8 cellular contexts compared by ENCODE assay signal in the genomic region with DNA sequence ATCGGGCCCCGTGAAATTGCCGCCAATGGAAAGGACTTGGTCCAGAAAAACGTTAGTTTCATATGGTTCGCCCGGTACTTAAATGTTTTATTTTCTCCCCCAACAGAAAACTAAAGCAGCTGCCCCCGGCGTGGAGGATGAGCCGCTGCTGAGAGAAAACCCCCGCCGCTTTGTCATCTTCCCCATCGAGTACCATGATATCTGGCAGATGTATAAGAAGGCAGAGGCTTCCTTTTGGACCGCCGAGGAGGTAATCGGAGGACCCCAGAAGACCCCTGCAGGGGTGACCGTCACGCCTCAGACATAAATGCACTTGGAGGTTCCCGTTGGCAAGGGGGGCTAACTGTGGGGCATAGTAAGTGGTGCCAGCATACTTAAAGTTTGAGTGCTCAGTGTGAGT. TPM values are rescaled to one million over a fixed set of nuclear protein-coding genes. Genes with fewer than 3 reads are reported as not detected.
A peak's percentile ranks its signal among the peaks of the same experiment; 100 is the strongest.
DNase-seq lines count a peak whose midpoint lies in the region; ATAC-seq and TF ChIP-seq lines count a peak whose summit lies in the region.

No MANE protein-coding gene starts in this region.

- peaks cover 10% of the 10 kb centered on the region for H3K4me1 ChIP-seq in HUES6 (ENCODE audit: control insufficient read depth, insufficient read depth, low read length)
- H3K4me1 ChIP-seq in mesodermal cell (ENCODE audit: control insufficient read depth, insufficient read depth, low read length, poor library complexity, severe bottlenecking) = peaks cover 13% of the 10 kb centered on the region

- peak overlapping the region; percentile 98 for H3K9ac ChIP-seq in HUES6 (ENCODE audit: low read length)

- DNase-seq in AG10803 (ENCODE audit: low read depth) (no peak), astrocyte of the cerebellum (ENCODE audit: low read depth) (no peak), NCI-H82 (lab: John Stamatoyannopoulos, UW) (no peak), cerebellar cortex (ENCODE audit: low spot score) (no peak)
- no peak for DNase-seq in activated CD4-positive, CD25-positive, alpha-beta regulatory T cell (lab: John Stamatoyannopoulos, UW)

- ATAC-seq in HG02970 (IDR thresholded peaks at IDR 0.05; ENCODE audit: low FRiP score, unreplicated experiment) = no peak

- TF ChIP-seq CTCF in AG10803 (conservative IDR thresholded peaks at IDR 0.05; ENCODE audit: low read length) = no peak
- TF ChIP-seq CTCF in astrocyte of the cerebellum (IDR thresholded peaks at IDR 0.05; ENCODE audit: low read depth, low read length, missing control alignments) = no peak

- in situ Hi-C loops in astrocyte of the cerebellum (cut with HindIII; ENCODE audit: low sequenced_read_pairs) = loop anchor here (5.0 to 10.0 kb wide), 2 partner anchors 309 to 542 kb away; no protein-coding TSS in a partner anchor

- H3K9me3 ChIP-seq in HUES6 (ENCODE audit: control insufficient read depth, insufficient read depth, low read depth, low read length) = no peaks in the 10 kb centered on the region
- H3K9me3 ChIP-seq in mesodermal cell (ENCODE audit: control insufficient read depth, low read length) = no peaks in the 10 kb centered on the region

- no peaks in the 10 kb centered on the region for H3K27me3 ChIP-seq in HUES6 (ENCODE audit: control insufficient read depth, insufficient read depth, low read length)

- WGBS in mesodermal cell (ENCODE audit: insufficient coverage in 2 of 2), 2 experiments = 0 to 2% methylated on average over 14 to 16 of the region's 18 CpGs

- peaks cover 48% of the 10 kb centered on the region for H3K36me3 ChIP-seq in HUES6 (ENCODE audit: control insufficient read depth, insufficient read depth, low read length)
- H3K36me3 ChIP-seq in mesodermal cell (ENCODE audit: control insufficient read depth, insufficient read depth, low read length) = peaks cover 39% of the 10 kb centered on the region

- peak overlapping the region; percentile 78 for H3K4me3 ChIP-seq in AG10803 (ENCODE audit: low read length)
- peak overlapping the region; percentile 98 for H3K4me3 ChIP-seq in HUES6 (ENCODE audit: low read depth, low read length)
- H3K4me3 ChIP-seq in astrocyte of the cerebellum (ENCODE audit: low read depth, low read length) = peak overlapping the region; percentile 70
- peak overlapping the region; percentile 70 for H3K4me3 ChIP-seq in mesodermal cell (ENCODE audit: extremely low read depth, insufficient read depth, low read length, poor library complexity, severe bottlenecking)

- H3K27ac ChIP-seq in HUES6 (ENCODE audit: low read depth, low read length) (peak overlapping the region; percentile 91; the same call in 1 of the 2 replicates), mesodermal cell (ENCODE audit: low read depth, low read length, severe bottlenecking) (no peak overlapping the region)

RNA-seq across cellular contexts. Expression of gene RRM2, which starts 0.7 kb away (rescaled TPM):
- polyA plus RNA-seq in mesodermal cell (2013, experiment 1 of 2) = 102 TPM
- polyA plus RNA-seq in mesodermal cell (2013, experiment 2 of 2) = 101 TPM

RNA-seq across cellular contexts. Expression of gene CYS1, which starts 43.1 kb away (rescaled TPM):
- polyA plus RNA-seq in mesodermal cell (2013, experiment 1 of 2) = 1.6 TPM
- 1.6 TPM for polyA plus RNA-seq in mesodermal cell (2013, experiment 2 of 2)
